8 cellular contexts compared by ENCODE assay signal in genomic region chr2:8456149-8457091, GRCh38.
DNase-seq lines count a peak whose midpoint lies in the region; ATAC-seq and TF ChIP-seq lines count a peak whose summit lies in the region.

No MANE protein-coding gene starts in this region.

- H3K4me1 ChIP-seq in GM23338 (ENCODE audit: insufficient read depth), result peaks cover 7% of the 10 kb centered on the region; the same call in 1 of the 2 replicates
- H3K4me1 ChIP-seq in right lobe of liver, result peaks cover 0 to 28% (median 8%) of the 10 kb centered on the region in 4 donors
- no peaks in the 10 kb centered on the region for H3K4me1 ChIP-seq in testis

- peaks cover 8% of the 10 kb centered on the region for H3K4me1 Mint-ChIP-seq in GM23338

- peak overlapping the region; percentile 78; the same call in 1 of the 2 replicates for H3K4me2 ChIP-seq in GM23338

- TF ChIP-seq CTCF in C4-2B (conservative IDR thresholded peaks at IDR 0.05) (no peak), GM23338 (conservative IDR thresholded peaks at IDR 0.05; ENCODE audit: low read depth in 2 of 2) (no peak), right lobe of liver (IDR thresholded peaks at IDR 0.05) (no peak), testis (IDR thresholded peaks at IDR 0.05) (no peak)

- no peak overlapping the region for H3K27ac Mint-ChIP-seq in GM23338

- DNase-seq in GM23338 (ENCODE audit: low spot score), result peak; percentile 20
- DNase-seq in activated CD8-positive, alpha-beta memory T cell treated with anti-CD3 and anti-CD28 coated beads for 24 hours, result peak; percentile 79
- DNase-seq in right lobe of liver, result peak in 1 of 3 donors; percentile 43
- DNase-seq in NCI-H2081 treated with DMSO at 0.1 percent for 48 hours (lab: John Stamatoyannopoulos, UW), result no peak
- no peak for DNase-seq in testis
- no peak for DNase-seq in foreskin melanocyte

- H4K20me1 ChIP-seq in GM23338 (replicated peaks; ENCODE audit: insufficient read depth), result no peaks in the 10 kb centered on the region

- ATAC-seq in GM23338 (peak; percentile 52), right lobe of liver (peak in 2 of 4 donors; percentile 3 to 5), GM18909 (IDR thresholded peaks at IDR 0.05; ENCODE audit: poor library complexity, unreplicated experiment) (no peak)

- 70% methylated on average over 6 of the region's 41 CpGs for WGBS in right lobe of liver (ENCODE audit: insufficient coverage, low coverage, low lambda C conversion rate, missing lambda C conversion rate)
- 41 to 65% methylated on average over 18 to 41 of the region's 41 CpGs for WGBS in testis, 2 donors

- no peak overlapping the region for H3K4me3 Mint-ChIP-seq in GM23338

- H3K36me3 Mint-ChIP-seq in GM23338 (ENCODE audit: low read depth), result 0 out of 3 replicates have a peak, but pooled peaks cover under 1% of the 10 kb centered on the region

- intact Hi-C loops in right lobe of liver (cut with DNase I), result no loop called here
- intact Hi-C loops in testis (cut with DNase I; ENCODE audit: low total_unique reads), result no loop called here

- no peaks in the 10 kb centered on the region for H3K9me3 ChIP-seq in right lobe of liver
- H3K9me3 ChIP-seq in testis, result no peaks in the 10 kb centered on the region

- H3K4me3 ChIP-seq in GM23338, result peak overlapping the region; percentile 44; the same call in 1 of the 2 replicates
- peak overlapping the region; percentile 14 to 38 (median 31) for H3K4me3 ChIP-seq in right lobe of liver
- H3K4me3 ChIP-seq in testis, result peak overlapping the region in 1 of 2 donors; percentile 43

- 0 out of 2 replicates have a peak, but pooled peaks cover 8% of the 10 kb centered on the region for H3K9me2 ChIP-seq in GM23338 (ENCODE audit: insufficient read depth)

- H3K27me3 ChIP-seq in GM23338 (ENCODE audit: insufficient read depth) (no peaks in the 10 kb centered on the region; the same call in 1 of the 2 replicates), right lobe of liver (no peaks in the 10 kb centered on the region), testis (no peaks in the 10 kb centered on the region)

- H3K79me2 ChIP-seq in GM23338 (replicated peaks; ENCODE audit: insufficient read depth), result no peaks in the 10 kb centered on the region

- peak overlapping the region; percentile 80 for H2AFZ ChIP-seq in GM23338

- H3K27ac ChIP-seq in C4-2B (peak overlapping the region; percentile 22; the same call in 1 of the 2 replicates), GM23338 (ENCODE audit: low read depth) (no peak overlapping the region), right lobe of liver (no peak overlapping the region), testis (no peak overlapping the region)

- H3F3A ChIP-seq in GM23338 (replicated peaks; ENCODE audit: low read depth), result no peaks in the 10 kb centered on the region

- peaks cover 3% of the 10 kb centered on the region for H3K9me3 Mint-ChIP-seq in GM23338

- TF ChIP-seq POLR2A in right lobe of liver (IDR thresholded peaks at IDR 0.05) (no peak), testis (IDR thresholded peaks at IDR 0.05) (no peak)

- H3K36me3 ChIP-seq in GM23338 (ENCODE audit: insufficient read depth) (no peaks in the 10 kb centered on the region), right lobe of liver (no peaks in the 10 kb centered on the region), testis (ENCODE audit: low read depth, missing control alignments) (no peaks in the 10 kb centered on the region)

- peaks cover 2% of the 10 kb centered on the region for H3K27me3 Mint-ChIP-seq in GM23338 (ENCODE audit: insufficient read depth, low read depth, poor library complexity)

TF ChIP-seq in GM23338, 12 proteins besides CTCF, POLR2A, EP300 and RAD21 (continues in another document):
- TF ChIP-seq POLR2AphosphoS5 (IDR thresholded peaks at IDR 0.05; ENCODE audit: low read depth) (no peak), CREB1 (CRISPR knock-in tag; IDR thresholded peaks at IDR 0.05; ENCODE audit: low read depth) (no peak), ETS1 (IDR thresholded peaks at IDR 0.05) (no peak), EZH2phosphoT487 (IDR thresholded peaks at IDR 0.05; ENCODE audit: unreplicated experiment) (no peak), STAT1 (IDR thresholded peaks at IDR 0.05; ENCODE audit: unreplicated experiment) (no peak), ZNF114 (CRISPR knock-in tag; IDR thresholded peaks at IDR 0.05) (no peak), ZNF462 (CRISPR knock-in tag; IDR thresholded peaks at IDR 0.05) (no peak)

Comparison
In these comparisons a context has a peak if more than half of its experiments do, and no peak if none do; other contexts are left out.
1. DNase-seq: peak in GM23338 (single experiment) and activated CD8-positive, alpha-beta memory T cell treated with anti-CD3 and anti-CD28 coated beads for 24 hours (single experiment); none in NCI-H2081 treated with DMSO at 0.1 percent for 48 hours (single experiment), testis (single experiment) and foreskin melanocyte (single experiment).